In genomic region chr12:97568336-97569180, GRCh38 we compare ENCODE assay signal across 15 cellular contexts.
DNase-seq lines count a peak whose midpoint lies in the region; ATAC-seq and TF ChIP-seq lines count a peak whose summit lies in the region.
"Had no signal": no experiment of that assay in that cellular context is flagged by ENCODE, and none has a peak within 500 bp of the region (broad histone marks: within the 10 kb centered on the region; RNA-seq: fewer than 3 reads in every experiment).

No MANE protein-coding gene starts in this region.

- peak; percentile 65 for TF ChIP-seq POLR2A in right lobe of liver (IDR thresholded peaks at IDR 0.05)

- H3K9me3 ChIP-seq in colonic mucosa, result no peaks in the 10 kb centered on the region
- no peaks in the 10 kb centered on the region for H3K9me3 ChIP-seq in right lobe of liver
- H3K9me3 ChIP-seq in SJCRH30 (replicated peaks), result no peaks in the 10 kb centered on the region
- H3K9me3 ChIP-seq: tibial artery had no signal

- ATAC-seq in right lobe of liver (peak; percentile 92 to 98 (median 94)), GM18870 (IDR thresholded peaks at IDR 0.05; ENCODE audit: unreplicated experiment) (no peak)
- ATAC-seq: GM12878 had no signal

- H3K27me3 ChIP-seq in colonic mucosa (no peaks in the 10 kb centered on the region), right lobe of liver (no peaks in the 10 kb centered on the region), SJCRH30 (no peaks in the 10 kb centered on the region)
- H3K27me3 ChIP-seq: tibial artery had no signal

- no peak overlapping the region for H3K9ac ChIP-seq in colonic mucosa (ENCODE audit: low read depth in 2 of 2, low read length in 2 of 2)
- H3K9ac ChIP-seq: KMS-11 had no signal

- peak overlapping the region; percentile 97 for H3K27ac ChIP-seq in 22Rv1
- peak overlapping the region; percentile 21 for H3K27ac ChIP-seq in colonic mucosa
- peak overlapping the region; percentile 58 to 86 (median 78) for H3K27ac ChIP-seq in right lobe of liver
- H3K27ac ChIP-seq in SJCRH30, result no peak overlapping the region
- H3K27ac ChIP-seq: KMS-11, tibial artery had no signal

- TF ChIP-seq CTCF in 22Rv1 (IDR thresholded peaks at IDR 0.05) (no peak), LNCaP clone FGC (IDR thresholded peaks at IDR 0.05; ENCODE audit: control insufficient read depth, extremely low read depth, insufficient read depth) (no peak), colonic mucosa (IDR thresholded peaks at IDR 0.05) (no peak), right lobe of liver (IDR thresholded peaks at IDR 0.05) (no peak)

- 20% methylated on average over 4 of the region's 4 CpGs for WGBS in right lobe of liver (ENCODE audit: insufficient coverage, low coverage, low lambda C conversion rate, missing lambda C conversion rate)

- H3K4me1 ChIP-seq in colonic mucosa (no peaks in the 10 kb centered on the region), right lobe of liver (peaks cover 0 to 25% (median 6%) of the 10 kb centered on the region in 4 donors), SJCRH30 (no peaks in the 10 kb centered on the region)
- H3K4me1 ChIP-seq: tibial artery had no signal

- intact Hi-C loops in colonic mucosa (cut with DNase I), result no loop called here
- intact Hi-C loops in right lobe of liver (cut with DNase I), result no loop called here

- H3K4me3 ChIP-seq in LNCaP clone FGC (ENCODE audit: low read depth, low read length) (peak overlapping the region; percentile 1; the same call in 1 of the 2 replicates), colonic mucosa (no peak overlapping the region), right lobe of liver (no peak overlapping the region), SJCRH30 (no peak overlapping the region)
- H3K4me3 ChIP-seq: GM12878, tibial artery had no signal

- DNase-seq in LNCaP clone FGC (ENCODE audit: low read depth), result peak; percentile 99
- peak; percentile 27 for DNase-seq in colonic mucosa
- DNase-seq in right lobe of liver, result peak in 1 of 3 donors; percentile 61
- no peak for DNase-seq in NCI-H1417 treated with DMSO at 0.1 percent for 48 hours (lab: John Stamatoyannopoulos, UW)
- DNase-seq in SJCRH30, result no peak
- DNase-seq in NCI-H2227 treated with DMSO at 0.1 percent for 48 hours (lab: John Stamatoyannopoulos, UW), result no peak
- DNase-seq: activated CD4-positive, alpha-beta T cell treated with anti-CD3 and anti-CD28 coated beads, Interleukin-2, amount 50 U/mL, for 48 hours; mesenchymal stem cell; NCI-H187 treated with DMSO at 0.1 percent for 48 hours; nucleus accumbens; tibial artery had no signal

- H3K36me3 ChIP-seq in colonic mucosa, result no peaks in the 10 kb centered on the region
- no peaks in the 10 kb centered on the region for H3K36me3 ChIP-seq in right lobe of liver
- no peaks in the 10 kb centered on the region for H3K36me3 ChIP-seq in SJCRH30
- H3K36me3 ChIP-seq: tibial artery had no signal

Comparison
In these comparisons a context has a peak if more than half of its experiments do, and no peak if none do; other contexts are left out.
1. DNase-seq: peak in LNCaP clone FGC (single experiment) and colonic mucosa (single experiment); none in NCI-H1417 treated with DMSO at 0.1 percent for 48 hours (single experiment), SJCRH30 (0 of 2) and NCI-H2227 treated with DMSO at 0.1 percent for 48 hours (single experiment).